Comparison of ENCODE assay signal across 22 cellular contexts in genomic region chr19:33781996-33782395, GRCh38. TPM values are rescaled to one million over a fixed set of nuclear protein-coding genes. Genes with fewer than 3 reads are reported as not detected.
"Had no signal": no experiment of that assay in that cellular context is flagged by ENCODE, and none has a peak within 500 bp of the region (broad histone marks: within the 10 kb centered on the region; RNA-seq: fewer than 3 reads in every experiment).

No MANE protein-coding gene starts in this region.

- H3K4me3 Mint-ChIP-seq: activated CD4-positive, alpha-beta memory T cell treated with anti-CD3 and anti-CD28 coated beads, Interleukin-2, amount 10 ng/mL, durations not matched to agents 7 days and 5 days; activated naive CD8-positive, alpha-beta T cell treated with anti-CD3 and anti-CD28 coated beads, Interleukin-2, amount 10 ng/mL, durations not matched to agents 7 days and 5 days; activated T-helper 17 cell treated with anti-CD3 and anti-CD28 coated beads, Interleukin-2, amount 50 U/mL, for 72 hours; immature natural killer cell; natural killer cell; stimulated activated naive CD8-positive, alpha-beta T cell treated with anti-CD3 and anti-CD28 coated beads, Interleukin-15, Interleukin-2, amounts not matched to agents 100 ng/mL and 50 ng/mL, for 24 hours had no signal

- H3K27ac Mint-ChIP-seq: activated CD4-positive, alpha-beta memory T cell treated with anti-CD3 and anti-CD28 coated beads, Interleukin-2, amount 10 ng/mL, durations not matched to agents 7 days and 5 days; activated naive CD8-positive, alpha-beta T cell treated with anti-CD3 and anti-CD28 coated beads, Interleukin-2, amount 10 ng/mL, durations not matched to agents 7 days and 5 days; activated T-helper 17 cell treated with anti-CD3 and anti-CD28 coated beads, Interleukin-2, amount 50 U/mL, for 72 hours; immature natural killer cell; natural killer cell; stimulated activated naive CD8-positive, alpha-beta T cell treated with anti-CD3 and anti-CD28 coated beads, Interleukin-15, Interleukin-2, amounts not matched to agents 100 ng/mL and 50 ng/mL, for 24 hours had no signal

- DNase-seq: activated CD4-positive, alpha-beta memory T cell treated with anti-CD3 and anti-CD28 coated beads, Interleukin-2, amount 10 ng/mL, durations not matched to agents 7 days and 5 days; activated CD4-positive, alpha-beta T cell treated with anti-CD3 and anti-CD28 coated beads for 48 hours; activated CD4-positive, CD25-positive, alpha-beta regulatory T cell; activated naive CD4-positive, alpha-beta T cell; activated naive CD8-positive, alpha-beta T cell treated with anti-CD3 and anti-CD28 coated beads, Interleukin-2, amount 10 ng/mL, durations not matched to agents 7 days and 5 days; activated T-cell treated with anti-CD3 and anti-CD28 coated beads, Interleukin-2, amount 50 U/mL, for 1 hour; cerebellar nuclear complex; effector CD4-positive, alpha-beta T cell; immature natural killer cell; mesenchymal stem cell; natural killer cell; sigmoid colon; stimulated activated CD4-positive, alpha-beta T cell treated with anti-CD3 and anti-CD28 coated beads, Interleukin-12 subunit alpha, Interleukin-12 subunit beta, amount 100 ng/mL, for 4 hours; stimulated activated CD4-positive, alpha-beta T cell treated with anti-CD3 and anti-CD28 coated beads, Interleukin-1b, Interleukin-23, amount 100 ng/mL, for 48 hours; T-helper 1 cell; T-helper 9 cell; transverse colon; uterus had no signal

- H3K4me3 ChIP-seq: breast epithelium, sigmoid colon, transverse colon, uterus had no signal

- H3K9me3 ChIP-seq: breast epithelium, neutrophil, sigmoid colon, transverse colon, uterus had no signal

- H3K9me3 Mint-ChIP-seq: activated CD4-positive, alpha-beta memory T cell treated with anti-CD3 and anti-CD28 coated beads, Interleukin-2, amount 10 ng/mL, durations not matched to agents 7 days and 5 days; activated naive CD8-positive, alpha-beta T cell treated with anti-CD3 and anti-CD28 coated beads, Interleukin-2, amount 10 ng/mL, durations not matched to agents 7 days and 5 days; activated T-helper 17 cell treated with anti-CD3 and anti-CD28 coated beads, Interleukin-2, amount 50 U/mL, for 72 hours; immature natural killer cell; natural killer cell; stimulated activated naive CD8-positive, alpha-beta T cell treated with anti-CD3 and anti-CD28 coated beads, Interleukin-15, Interleukin-2, amounts not matched to agents 100 ng/mL and 50 ng/mL, for 24 hours had no signal

- H3K4me1 ChIP-seq: breast epithelium, uterus had no signal

- H3K36me3 ChIP-seq: breast epithelium, neutrophil, sigmoid colon, transverse colon, uterus had no signal

- H3K36me3 Mint-ChIP-seq: activated naive CD8-positive, alpha-beta T cell treated with anti-CD3 and anti-CD28 coated beads, Interleukin-2, amount 10 ng/mL, durations not matched to agents 7 days and 5 days; immature natural killer cell; natural killer cell had no signal

- H3K27ac ChIP-seq: breast epithelium, neutrophil, sigmoid colon, transverse colon, uterus had no signal

RNA-seq across cellular contexts. Expression of gene KCTD15, which starts 14.7 kb away (rescaled TPM):
- polyA plus RNA-seq: immature natural killer cell had no signal
